8 cellular contexts compared by ENCODE assay signal in the genomic region with DNA sequence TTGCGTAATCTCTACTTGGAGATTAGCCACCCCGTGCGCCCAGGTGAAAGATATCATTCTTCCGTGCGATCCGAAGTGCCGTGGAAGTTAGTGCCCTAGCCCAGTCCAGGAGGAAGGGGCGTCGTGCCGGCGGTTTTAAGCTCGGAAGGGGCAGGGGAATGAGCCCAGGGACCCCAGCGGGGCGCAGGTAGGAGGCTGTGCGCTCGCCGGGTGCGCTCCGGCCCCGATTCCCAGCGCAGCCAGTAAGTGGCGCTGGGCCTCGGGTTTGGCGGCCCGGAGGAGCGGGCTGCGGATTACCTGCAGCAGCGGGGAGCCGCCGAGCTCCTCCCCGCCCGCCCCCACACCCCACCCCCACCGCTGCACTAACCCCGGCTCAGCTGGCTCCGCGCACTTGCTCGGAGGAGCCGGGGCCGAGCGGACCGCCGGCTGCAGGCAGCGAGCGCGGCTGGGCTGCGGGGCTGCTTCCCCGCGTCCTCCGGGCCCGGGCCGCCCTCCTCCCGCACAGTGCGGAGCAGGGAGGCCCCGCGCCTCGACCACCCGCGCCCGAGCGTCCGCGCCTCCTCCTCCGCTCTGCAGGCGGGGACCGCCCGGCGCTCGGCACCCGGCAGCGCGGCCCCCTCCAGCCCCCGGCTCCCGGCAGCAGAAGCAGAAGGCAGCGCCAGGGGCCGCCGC. TPM values are rescaled to one million over a fixed set of nuclear protein-coding genes. Genes with fewer than 3 reads are reported as not detected.
DNase-seq lines count a peak whose midpoint lies in the region; ATAC-seq and TF ChIP-seq lines count a peak whose summit lies in the region.

A gene (plus strand): TSS at position 390 of the 672 bp plus-strand sequence. CDS start 338 bp downstream, outside the sequence.

- H3K36me3 Mint-ChIP-seq in neural progenitor cell = peaks cover 2% of the 10 kb centered on the region
- no peaks in the 10 kb centered on the region for H3K36me3 Mint-ChIP-seq in Calu3 (ENCODE audit: insufficient read depth, unreplicated experiment)

- no peaks in the 10 kb centered on the region for H3K36me3 ChIP-seq in esophagus muscularis mucosa
- no peaks in the 10 kb centered on the region for H3K36me3 ChIP-seq in neural progenitor cell

- peak within 1 kb of the TSS; percentile 93 for H3K4me3 Mint-ChIP-seq in neural progenitor cell
- H3K4me3 Mint-ChIP-seq in Calu3 (ENCODE audit: low read depth, unreplicated experiment) = no peak within 1 kb of the TSS

- peaks cover 0 to 54% (median 45%) of the 10 kb centered on the region in 4 donors for H3K4me1 ChIP-seq in esophagus muscularis mucosa
- peaks cover 11% of the 10 kb centered on the region for H3K4me1 ChIP-seq in neural progenitor cell

- H4K20me1 ChIP-seq in neural progenitor cell (ENCODE audit: low read depth) = peaks cover 16% of the 10 kb centered on the region

- no peak for TF ChIP-seq POLR2A in esophagus muscularis mucosa (IDR thresholded peaks at IDR 0.05; ENCODE audit: low read depth)

- 6% methylated on average over 17 of the region's 76 CpGs for WGBS in esophagus muscularis mucosa

- peak within 1 kb of the TSS; percentile 70 for H2AFZ ChIP-seq in neural progenitor cell (replicated peaks)

- no peaks in the 10 kb centered on the region for H3K79me2 ChIP-seq in neural progenitor cell (ENCODE audit: low read depth)

- H3K9me3 ChIP-seq in esophagus muscularis mucosa = no peaks in the 10 kb centered on the region
- H3K9me3 ChIP-seq in neural progenitor cell (ENCODE audit: low read depth) = no peaks in the 10 kb centered on the region

- intact Hi-C loops in esophagus muscularis mucosa (cut with DNase I) = loop anchor here (10.0 kb wide), 1 partner anchor 343 kb away; no protein-coding TSS in a partner anchor
- intact Hi-C loops in Calu3 (cut with micrococcal nuclease; ENCODE audit: unreplicated experiment) = loop anchor here (5.0 kb wide), 1 partner anchor 435 kb away; no protein-coding TSS in a partner anchor

- peaks cover 10% of the 10 kb centered on the region for H3F3A ChIP-seq in neural progenitor cell (ENCODE audit: low read depth)

- H3K4me3 ChIP-seq in esophagus muscularis mucosa = peak within 1 kb of the TSS; percentile 79 to 82 (median 80)
- peak within 1 kb of the TSS; percentile 71 for H3K4me3 ChIP-seq in neural progenitor cell

- peak within 1 kb of the TSS; percentile 100 for H3K4me2 ChIP-seq in neural progenitor cell

- H3K27me3 Mint-ChIP-seq in neural progenitor cell (ENCODE audit: insufficient read depth, low read depth) = peaks cover 37% of the 10 kb centered on the region
- H3K27me3 Mint-ChIP-seq in Calu3 (ENCODE audit: unreplicated experiment) = no peaks in the 10 kb centered on the region

- CTCF ChIA-PET in Calu3 (lab: Charles Lee) = no interaction called here

- H3K9ac ChIP-seq in neural progenitor cell = no peak within 1 kb of the TSS

- H3K27ac ChIP-seq in esophagus muscularis mucosa (replicated peaks in 1 of 4) (peak within 1 kb of the TSS; percentile 85 to 93 (median 88)), neural progenitor cell (no peak within 1 kb of the TSS)

- no peaks in the 10 kb centered on the region for H3K9me3 Mint-ChIP-seq in neural progenitor cell
- H3K9me3 Mint-ChIP-seq in Calu3 (ENCODE audit: low read depth, unreplicated experiment) = peaks cover 11% of the 10 kb centered on the region

- no peak within 1 kb of the TSS for H3K27ac Mint-ChIP-seq in neural progenitor cell
- no peak within 1 kb of the TSS for H3K27ac Mint-ChIP-seq in Calu3 (ENCODE audit: unreplicated experiment)

- TF ChIP-seq EP300 in esophagus muscularis mucosa (IDR thresholded peaks at IDR 0.05) = no peak

- H3K27me3 ChIP-seq in esophagus muscularis mucosa (peaks cover 0 to 18% (median 0%) of the 10 kb centered on the region in 4 donors), neural progenitor cell (peaks cover 70% of the 10 kb centered on the region)

- H3K4me1 Mint-ChIP-seq in neural progenitor cell (peaks cover 13% of the 10 kb centered on the region), Calu3 (ENCODE audit: low read depth, unreplicated experiment) (no peaks in the 10 kb centered on the region)

- TF ChIP-seq CTCF in esophagus muscularis mucosa (IDR thresholded peaks at IDR 0.05) = peak; percentile 68 to 90 (median 75)
- peak; percentile 70 for TF ChIP-seq CTCF in neural progenitor cell (IDR thresholded peaks at IDR 0.05)
- no peak for TF ChIP-seq CTCF in Calu3 (IDR thresholded peaks at IDR 0.05; ENCODE audit: unreplicated experiment)

- no peak for ATAC-seq in GM21526 (IDR thresholded peaks at IDR 0.05; ENCODE audit: low FRiP score, unreplicated experiment)

- BruUV-seq in Calu3 (replicated peaks; lab: Mats Ljungman, UMichigan) = no TSS peak

- DNase-seq in Daoy (ENCODE audit: low read depth) = peak; percentile 51
- peak; percentile 17 to 78 for DNase-seq in NCI-H524 (lab: John Stamatoyannopoulos, UW)
- DNase-seq in esophagus muscularis mucosa (ENCODE audit: extremely low spot score) = no peak
- peak; percentile 94 for DNase-seq in neural progenitor cell (ENCODE audit: low spot score)
- no peak for DNase-seq in OCI-M2 (lab: John Stamatoyannopoulos, UW; ENCODE audit: unreplicated experiment)
- DNase-seq in Calu3 = no peak
- DNase-seq in SHP77 (lab: John Stamatoyannopoulos, UW) = no peak

RNA-seq across cellular contexts. Expression of the gene that starts here (rescaled TPM):
- total RNA-seq in Daoy (2014; rRNA removed; shearing (Covaris generic)) = 0.83 and 1.1 TPM in 2 replicates
- 10 to 100 TPM; 29.8 to 56.3 (median 38.9) TPM for total RNA-seq in esophagus muscularis mucosa
- total RNA-seq in neural progenitor cell (ENCODE audit: low replicate concordance) = 0.28 and 0.90 TPM in 2 replicates
- 0.32 and 0.90 TPM in 2 replicates for total RNA-seq in Calu3 (2022)

Comparison
In these comparisons a context has a peak if more than half of its experiments do, and no peak if none do; other contexts are left out.
1. RNA of the gene that starts here (total RNA-seq): 29.8 to 56.3 TPM in esophagus muscularis mucosa; 0.83 to 1.1 TPM in Daoy, 0.28 to 0.90 TPM in neural progenitor cell and 0.32 to 0.90 TPM in Calu3; every median in the first group is over 10 times any median in the second.
2. Peak in DNase-seq, H3K4me3 ChIP-seq and H3K4me2 ChIP-seq in neural progenitor cell; RNA of the gene not detected or under 1 TPM.
3. DNase-seq: peak in Daoy (single experiment) and NCI-H524 (2 of 2); none in esophagus muscularis mucosa (single experiment), OCI-M2 (single experiment), Calu3 (single experiment) and SHP77 (0 of 2).